ENCODE assay signal across 8 cellular contexts in the genomic region with DNA sequence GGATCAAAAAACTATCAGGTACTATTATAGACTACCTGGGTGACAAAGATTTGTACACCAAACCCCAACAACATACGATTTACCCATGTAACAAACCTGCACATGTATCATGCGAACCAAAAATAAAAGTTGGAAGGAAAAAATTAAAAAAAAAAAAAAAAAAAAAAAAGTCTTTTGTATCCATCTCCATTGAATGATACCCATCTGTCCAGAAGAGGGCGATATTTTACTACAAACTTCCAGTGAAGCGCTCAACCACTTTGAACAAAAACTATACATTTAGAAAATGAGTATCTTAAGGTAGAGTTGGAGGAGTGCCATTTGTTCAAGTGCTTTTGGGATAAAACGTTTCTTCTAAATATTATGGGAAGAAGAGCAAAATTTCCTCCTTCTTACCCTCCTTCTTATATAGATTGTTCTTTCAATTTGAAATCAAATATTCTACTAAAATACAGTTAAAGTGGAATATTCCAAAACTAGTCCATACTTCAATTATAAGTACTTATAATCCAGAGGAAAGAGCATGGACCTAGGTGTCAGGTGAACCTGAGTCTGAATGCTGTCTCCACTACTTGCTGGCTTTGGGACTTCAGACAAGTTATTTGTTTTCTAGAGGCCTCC. TPM values are rescaled to one million over a fixed set of nuclear protein-coding genes. Genes with fewer than 3 reads are reported as not detected.
DNase-seq lines count a peak whose midpoint lies in the region; ATAC-seq, FAIRE-seq and TF ChIP-seq lines count a peak whose summit lies in the region.

No MANE protein-coding gene starts in this region.

- no TSS peak for BruUV-seq in MCF 10A (replicated peaks; lab: Mats Ljungman, UMichigan)

- H3K4me2 ChIP-seq in GM23248 (ENCODE audit: unreplicated experiment), result no peak overlapping the region

- WGBS in GM23248 (ENCODE audit: low coverage in 1 of 2, low lambda C conversion rate in 2 of 2, missing lambda C conversion rate in 2 of 2), 2 experiments, result 4 to 8% methylated on average over 5 of the region's 5 CpGs

- POLR2A ChIA-PET in MCF 10A (lab: Yijun Ruan, JAX), result no interaction called here

- no peak overlapping the region for H2AFZ ChIP-seq in GM23248

- peak; percentile 42 for TF ChIP-seq CTCF in MCF 10A (IDR thresholded peaks at IDR 0.05; ENCODE audit: unreplicated experiment)

- H3K9me3 Mint-ChIP-seq in MCF 10A (ENCODE audit: unreplicated experiment), result no peaks in the 10 kb centered on the region

- no peak overlapping the region for H3K4me3 Mint-ChIP-seq in MCF 10A (ENCODE audit: unreplicated experiment)

- CTCF ChIA-PET in MCF 10A (lab: Yijun Ruan, JAX), result interaction anchor here (0.6 to 4.7 kb wide), 23 partner anchors 9 to 914 kb away, joined by 3 to 53 read pairs (median 5); a partner anchor contains a TSS

- no peak overlapping the region for H3K9ac ChIP-seq in GM23248

- in situ Hi-C loops in GM23248 (cut with MboI), result no loop called here

- H3K9me3 ChIP-seq in GM23248 (ENCODE audit: low read depth), result no peaks in the 10 kb centered on the region

- H3K27ac Mint-ChIP-seq in MCF 10A (ENCODE audit: low read depth, unreplicated experiment), result no peak overlapping the region

- no peak overlapping the region for H3K27ac ChIP-seq in GM23248

- H3K36me3 Mint-ChIP-seq in MCF 10A (ENCODE audit: insufficient read depth, unreplicated experiment), result peaks cover 2% of the 10 kb centered on the region

- no peaks in the 10 kb centered on the region for H3K4me1 Mint-ChIP-seq in MCF 10A (ENCODE audit: insufficient read depth, unreplicated experiment)

- H3K27me3 Mint-ChIP-seq in MCF 10A (ENCODE audit: insufficient read depth, unreplicated experiment), result peaks cover 21% of the 10 kb centered on the region

- intact Hi-C loops in MCF 10A (cut with micrococcal nuclease), result loop anchor here (1.0 kb wide), 2 partner anchors 509 to 572 kb away; no protein-coding TSS in a partner anchor

- peaks cover 4% of the 10 kb centered on the region; the same call in 1 of the 2 replicates for H3K27me3 ChIP-seq in GM23248 (replicated peaks; ENCODE audit: insufficient read depth)

- no peak for TF ChIP-seq POLR2A in GM12891 (IDR thresholded peaks at IDR 0.05; ENCODE audit: low read depth, low read length)

- no peaks in the 10 kb centered on the region for H3K4me1 ChIP-seq in GM23248 (ENCODE audit: insufficient read depth)

- peak; percentile 75 for ATAC-seq in left lobe of liver

- no peaks in the 10 kb centered on the region for H3K9me2 ChIP-seq in GM23248 (ENCODE audit: insufficient read depth)

- 0 out of 2 replicates have a peak, but pooled peaks cover 8% of the 10 kb centered on the region for H3F3A ChIP-seq in GM23248 (ENCODE audit: insufficient read depth)

- FAIRE-seq in GM12891 (lab: Jason Lieb, UNC), result no peak

- no peaks in the 10 kb centered on the region for H4K20me1 ChIP-seq in GM23248 (ENCODE audit: insufficient read depth)

- no peaks in the 10 kb centered on the region for H3K79me2 ChIP-seq in GM23248 (ENCODE audit: insufficient read depth)

- no peaks in the 10 kb centered on the region for H3K36me3 ChIP-seq in GM23248 (ENCODE audit: low read depth)

- DNase-seq in AG20443 (ENCODE audit: low spot score) (peak; percentile 39), GM23248 (peak; percentile 74), NCI-H446 (lab: John Stamatoyannopoulos, UW) (peak; percentile 59 to 69), MCF 10A (ENCODE audit: unreplicated experiment) (peak; percentile 71), left lobe of liver (ENCODE audit: low spot score) (no peak), ecto neural progenitor cell (ENCODE audit: low spot score) (no peak), GM12891 (ENCODE audit: insufficient read length, low spot score) (no peak)
- no peak for DNase-seq in stimulated activated CD8-positive, alpha-beta memory T cell treated with anti-CD3 and anti-CD28 coated beads, Interleukin-4, amount 100 ng/mL, for 48 hours

- H3K4me3 ChIP-seq in GM23248, result no peak overlapping the region

TF ChIP-seq in GM12891, 5 proteins besides CTCF, POLR2A, EP300 and RAD21:
- no peak for TF ChIP-seq POU2F2 (IDR thresholded peaks at IDR 0.05; ENCODE audit: low read depth, low read length)
- TF ChIP-seq PAX5 (IDR thresholded peaks at IDR 0.05; ENCODE audit: insufficient read depth, low read length, severe bottlenecking), result no peak
- TF ChIP-seq SPI1 (IDR thresholded peaks at IDR 0.05; ENCODE audit: low read depth, low read length), result no peak
- TF ChIP-seq TAF1 (IDR thresholded peaks at IDR 0.05; ENCODE audit: low read depth, low read length), result no peak
- no peak for TF ChIP-seq POLR2AphosphoS5 (IDR thresholded peaks at IDR 0.05; ENCODE audit: low read depth, low read length)

RNA-seq across cellular contexts. Expression of a gene that starts 23.3 kb away (rescaled TPM):
- total RNA-seq in GM23248 (2014; rRNA removed; shearing (Covaris generic)), result 24.3 and 30.2 TPM in 2 replicates
- 33.9 and 34.4 TPM in 2 replicates for polyA plus RNA-seq in GM23248 (2016; fragmentation: Nextera tagmentation; extraction: Ambion mirVana)
- total RNA-seq in MCF 10A (2022) (25.1 and 28.4 TPM in 2 replicates), left lobe of liver (8.6 TPM)
- 22.0 TPM for polyA plus RNA-seq in GM12891 (2012; ENCODE audit: low read depth, missing spikeins)

Comparison
In these comparisons a context has a peak if more than half of its experiments do, and no peak if none do; other contexts are left out.
1. DNase-seq: peak in AG20443 (single experiment), GM23248 (single experiment), NCI-H446 (2 of 2) and MCF 10A (single experiment); none in left lobe of liver (single experiment), ecto neural progenitor cell (single experiment), GM12891 (single experiment) and stimulated activated CD8-positive, alpha-beta memory T cell treated with anti-CD3 and anti-CD28 coated beads, Interleukin-4, amount 100 ng/mL, for 48 hours (single experiment).